Comparison of ENCODE assay signal across 7 cellular contexts in the genomic region with DNA sequence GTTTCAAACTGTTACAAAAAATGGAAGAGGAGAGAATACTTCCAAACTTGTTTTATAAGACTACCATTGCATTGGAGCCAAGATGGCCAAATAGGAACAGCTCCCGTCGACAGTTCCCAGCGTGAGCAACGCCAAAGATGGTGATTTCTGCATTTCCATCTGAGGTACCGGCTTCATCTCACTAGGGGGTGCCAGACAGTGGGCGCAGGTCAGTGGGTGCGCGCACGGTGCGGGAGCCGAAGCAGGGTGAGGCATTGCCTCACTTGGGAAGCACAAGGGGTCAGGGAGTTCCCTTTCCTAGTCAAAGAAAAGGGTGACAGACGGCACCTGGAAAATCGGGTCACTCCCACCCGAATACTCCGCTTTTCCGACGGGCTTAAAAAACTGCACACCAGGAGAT.
A peak's percentile ranks its signal among the peaks of the same experiment; 100 is the strongest.
DNase-seq lines count a peak whose midpoint lies in the region; ATAC-seq and TF ChIP-seq lines count a peak whose summit lies in the region.
"Not testable (repeated sequence)": the region's sequence is repeated elsewhere in the genome, so short reads cannot be mapped to it uniquely, and the experiment has no call there.

No MANE protein-coding gene starts in this region.

- ATAC-seq in WTC11: not testable (repeated sequence)

- not testable (repeated sequence) for BruUV-seq in Caco-2 (replicated peaks; lab: Mats Ljungman, UMichigan)

- H3K27me3 ChIP-seq in Caco-2 (replicated peaks; ENCODE audit: control insufficient read depth, insufficient read depth, low read length); NT2/D1 (ENCODE audit: insufficient read depth, insufficient read length): not testable (repeated sequence)

- POLR2A ChIA-PET in Caco-2 (lab: Charles Lee); WTC11 (lab: Charles Lee): not testable (repeated sequence)

- peak overlapping the region; percentile 15 for H3K4me3 ChIP-seq in Caco-2 (ENCODE audit: low read depth, low read length)
- H3K4me3 ChIP-seq in LNCaP clone FGC (ENCODE audit: low read depth, low read length): not testable (repeated sequence)
- H3K4me3 ChIP-seq in NT2/D1 (ENCODE audit: insufficient read length, low read depth): peak overlapping the region; percentile 15

- H3K4me1 Mint-ChIP-seq in Caco-2 (ENCODE audit: low read depth, unreplicated experiment); WTC11; neural crest cell: not testable (repeated sequence)

- not testable (repeated sequence) for H3K36me3 ChIP-seq in Caco-2 (ENCODE audit: control insufficient read depth, insufficient read depth, low read length); NT2/D1 (ENCODE audit: insufficient read depth, insufficient read length, low read length)

- TF ChIP-seq CTCF in Caco-2 (IDR thresholded peaks at IDR 0.05; ENCODE audit: insufficient read depth in 1 of 2, low read depth in 1 of 2, low read length in 1 of 2, severe bottlenecking in 1 of 2, unreplicated experiment in 1 of 2): peak in 1 of 2 experiments; percentile 12
- TF ChIP-seq CTCF in LNCaP clone FGC (IDR thresholded peaks at IDR 0.05; ENCODE audit: control insufficient read depth, extremely low read depth, insufficient read depth): peak; percentile 23; the same call in 1 of the 2 replicates
- not testable (repeated sequence) for TF ChIP-seq CTCF in WTC11 (IDR thresholded peaks at IDR 0.05)
- TF ChIP-seq CTCF in neural crest cell (conservative IDR thresholded peaks at IDR 0.05): peak; percentile 42

- not testable (repeated sequence) for H3K4me1 ChIP-seq in Caco-2; NT2/D1 (ENCODE audit: insufficient read depth, insufficient read length)

- not testable (repeated sequence) for H3K36me3 Mint-ChIP-seq in Caco-2 (ENCODE audit: insufficient read depth, unreplicated experiment); WTC11; neural crest cell (ENCODE audit: low read depth)

- peak; percentile 17 to 33 for DNase-seq in Caco-2
- DNase-seq in H4 (ENCODE audit: low spot score): peak; percentile 1
- DNase-seq in LNCaP clone FGC (ENCODE audit: low read depth); NT2/D1 (ENCODE audit: low read depth, low spot score); neural crest cell (ENCODE audit: low read depth, low spot score): not testable (repeated sequence)
- DNase-seq in NCI-H345 (lab: John Stamatoyannopoulos, UW): peak; percentile 62
- peak; percentile 16 for DNase-seq in WTC11 (ENCODE audit: low spot score)

- H3K9me3 Mint-ChIP-seq in Caco-2 (ENCODE audit: unreplicated experiment); WTC11; neural crest cell: not testable (repeated sequence)

- CTCF ChIA-PET in Caco-2 (lab: Charles Lee); WTC11 (lab: Charles Lee): not testable (repeated sequence)

- H3K9ac ChIP-seq in NT2/D1 (ENCODE audit: insufficient read length, low read depth): not testable (repeated sequence)

- H3K4me3 Mint-ChIP-seq in Caco-2 (ENCODE audit: unreplicated experiment) (peak overlapping the region; percentile 58), WTC11 (peak overlapping the region; percentile 66), neural crest cell (peak overlapping the region; percentile 77)

- H3K27me3 Mint-ChIP-seq in Caco-2 (ENCODE audit: insufficient read depth, unreplicated experiment); neural crest cell (ENCODE audit: low read depth): not testable (repeated sequence)
- peaks cover 15% of the 10 kb centered on the region for H3K27me3 Mint-ChIP-seq in WTC11 (ENCODE audit: low read depth)

- not testable (repeated sequence) for H3K9me3 ChIP-seq in Caco-2; NT2/D1 (ENCODE audit: insufficient read depth, low read length)

- not testable (repeated sequence) for H3K27ac Mint-ChIP-seq in Caco-2 (ENCODE audit: unreplicated experiment); WTC11
- peak overlapping the region; percentile 71 for H3K27ac Mint-ChIP-seq in neural crest cell (ENCODE audit: unreplicated experiment)

- intact Hi-C loops in Caco-2 (cut with micrococcal nuclease; ENCODE audit: unreplicated experiment): not testable (repeated sequence)
